Comparison of ENCODE assay signal across 29 cellular contexts in genomic region chr11:85249482-85249881, GRCh38.
"Had no signal": no experiment of that assay in that cellular context is flagged by ENCODE, and none has a peak within 500 bp of the region (broad histone marks: within the 10 kb centered on the region; RNA-seq: fewer than 3 reads in every experiment).

No MANE protein-coding gene starts in this region.

- FAIRE-seq: urothelium cell line had no signal

- H3K4me1 Mint-ChIP-seq: stimulated activated effector memory CD8-positive, alpha-beta T cell treated with anti-CD3 and anti-CD28 coated beads, Interleukin-12 subunit alpha, Interleukin-12 subunit beta, amount 100 ng/mL, for 72 hours; stimulated activated memory B cell treated with anti-CD40 and anti-IgM and Interleukin-4, amounts not matched to agents 10 μg/mL and 1 μg/mL and 100 μg/mL, for 72 hours; stimulated activated naive B cell treated with anti-CD40 and anti-IgM and Interleukin-4, amounts not matched to agents 10 μg/mL and 1 μg/mL and 100 μg/mL, for 72 hours; stimulated activated naive CD8-positive, alpha-beta T cell treated with anti-CD3 and anti-CD28 coated beads, Interleukin-15, amount 100 ng/mL, for 72 hours had no signal

- H3K27ac Mint-ChIP-seq: stimulated activated effector memory CD8-positive, alpha-beta T cell treated with anti-CD3 and anti-CD28 coated beads, Interleukin-12 subunit alpha, Interleukin-12 subunit beta, amount 100 ng/mL, for 72 hours; stimulated activated memory B cell treated with anti-CD40 and anti-IgM and Interleukin-4, amounts not matched to agents 10 μg/mL and 1 μg/mL and 100 μg/mL, for 72 hours; stimulated activated naive B cell treated with anti-CD40 and anti-IgM and Interleukin-4, amounts not matched to agents 10 μg/mL and 1 μg/mL and 100 μg/mL, for 72 hours; stimulated activated naive CD8-positive, alpha-beta T cell treated with anti-CD3 and anti-CD28 coated beads, Interleukin-15, amount 100 ng/mL, for 72 hours; stimulated activated naive CD8-positive, alpha-beta T cell treated with anti-CD3 and anti-CD28 coated beads, Interleukin-15, Interleukin-2, amounts not matched to agents 100 ng/mL and 50 ng/mL, for 24 hours; type B pancreatic cell had no signal

- H3K4me1 ChIP-seq: stomach, suprapubic skin, testis, thyroid gland, tibial artery, tibial nerve, transverse colon, upper lobe of left lung, upper lobe of right lung, uterus, vagina had no signal

- H3K27me3 ChIP-seq: stomach, suprapubic skin, testis, thyroid gland, tibial artery, tibial nerve, transverse colon, upper lobe of left lung, upper lobe of right lung, uterus, vagina had no signal

- H3K4me3 ChIP-seq: stomach, suprapubic skin, testis, thoracic aorta, thyroid gland, tibial artery, tibial nerve, transverse colon, upper lobe of left lung, upper lobe of right lung, uterus, vagina had no signal

- H3K4me3 Mint-ChIP-seq: stimulated activated effector memory CD8-positive, alpha-beta T cell treated with anti-CD3 and anti-CD28 coated beads, Interleukin-12 subunit alpha, Interleukin-12 subunit beta, amount 100 ng/mL, for 72 hours; stimulated activated memory B cell treated with anti-CD40 and anti-IgM and Interleukin-4, amounts not matched to agents 10 μg/mL and 1 μg/mL and 100 μg/mL, for 72 hours; stimulated activated naive B cell treated with anti-CD40 and anti-IgM and Interleukin-4, amounts not matched to agents 10 μg/mL and 1 μg/mL and 100 μg/mL, for 72 hours; stimulated activated naive CD8-positive, alpha-beta T cell treated with anti-CD3 and anti-CD28 coated beads, Interleukin-15, amount 100 ng/mL, for 72 hours; stimulated activated naive CD8-positive, alpha-beta T cell treated with anti-CD3 and anti-CD28 coated beads, Interleukin-15, Interleukin-2, amounts not matched to agents 100 ng/mL and 50 ng/mL, for 24 hours; type B pancreatic cell had no signal

- DNase-seq: stimulated activated CD4-positive, alpha-beta T cell treated with anti-CD3 and anti-CD28 coated beads, Interleukin-2, amount 100 ng/mL, for 48 hours; stimulated activated CD4-positive, alpha-beta T cell treated with anti-CD3 and anti-CD28 coated beads, Interleukin-4, amount 100 ng/mL, for 1 hour; stimulated activated CD4-positive, alpha-beta T cell treated with anti-CD3 and anti-CD28 coated beads, Interleukin-4, amount 100 ng/mL, for 24 hours; stimulated activated CD4-positive, alpha-beta T cell treated with anti-CD3 and anti-CD28 coated beads, Interleukin-4, amount 100 ng/mL, for 4 hours; stimulated activated CD8-positive, alpha-beta memory T cell treated with anti-CD3 and anti-CD28 coated beads, Interleukin-4, amount 100 ng/mL, for 48 hours; stimulated activated naive B cell treated with anti-CD40 and anti-IgM and Interleukin-4, amounts not matched to agents 10 μg/mL and 1 μg/mL and 100 μg/mL, for 72 hours; stimulated activated naive CD4-positive, alpha-beta T cell; stimulated activated naive CD4-positive, alpha-beta T cell treated with Interleukin-2 at 50 U/mL for 16 hours; stimulated activated naive CD8-positive, alpha-beta T cell treated with anti-CD3 and anti-CD28 coated beads, Interleukin-15, amount 100 ng/mL, for 72 hours; stimulated activated naive CD8-positive, alpha-beta T cell treated with anti-CD3 and anti-CD28 coated beads, Interleukin-15, Interleukin-2, amounts not matched to agents 100 U/mL and 50 U/mL, for 24 hours; stomach; substantia nigra; testis; thyroid gland; tibial artery; transverse colon; trophoblast cell; upper lobe of left lung; upper lobe of right lung; uterus had no signal

- H3K36me3 ChIP-seq: stomach, suprapubic skin, thoracic aorta, thyroid gland, tibial artery, transverse colon, upper lobe of left lung, upper lobe of right lung, uterus, vagina had no signal

- ATAC-seq: stimulated activated effector memory CD8-positive, alpha-beta T cell treated with anti-CD3 and anti-CD28 coated beads, Interleukin-12 subunit alpha, Interleukin-12 subunit beta, amount 100 ng/mL, for 72 hours; stimulated activated memory B cell treated with anti-CD40 and anti-IgM and Interleukin-4, amounts not matched to agents 10 μg/mL and 1 μg/mL and 100 μg/mL, for 72 hours; stimulated activated naive B cell treated with anti-CD40 and anti-IgM and Interleukin-4, amounts not matched to agents 10 μg/mL and 1 μg/mL and 100 μg/mL, for 72 hours; stimulated activated naive CD8-positive, alpha-beta T cell treated with anti-CD3 and anti-CD28 coated beads, Interleukin-15, amount 100 ng/mL, for 72 hours; stimulated activated naive CD8-positive, alpha-beta T cell treated with anti-CD3 and anti-CD28 coated beads, Interleukin-15, Interleukin-2, amounts not matched to agents 100 U/mL and 50 U/mL, for 24 hours; upper lobe of right lung had no signal

- H3K27me3 Mint-ChIP-seq: stimulated activated memory B cell treated with anti-CD40 and anti-IgM and Interleukin-4, amounts not matched to agents 10 μg/mL and 1 μg/mL and 100 μg/mL, for 72 hours; stimulated activated naive B cell treated with anti-CD40 and anti-IgM and Interleukin-4, amounts not matched to agents 10 μg/mL and 1 μg/mL and 100 μg/mL, for 72 hours; stimulated activated naive CD8-positive, alpha-beta T cell treated with anti-CD3 and anti-CD28 coated beads, Interleukin-15, amount 100 ng/mL, for 72 hours; stimulated activated naive CD8-positive, alpha-beta T cell treated with anti-CD3 and anti-CD28 coated beads, Interleukin-15, Interleukin-2, amounts not matched to agents 100 ng/mL and 50 ng/mL, for 24 hours; type B pancreatic cell had no signal

- H3K36me3 Mint-ChIP-seq: stimulated activated effector memory CD8-positive, alpha-beta T cell treated with anti-CD3 and anti-CD28 coated beads, Interleukin-12 subunit alpha, Interleukin-12 subunit beta, amount 100 ng/mL, for 72 hours; type B pancreatic cell had no signal

- H3K9me3 ChIP-seq: suprapubic skin, testis, thoracic aorta, thyroid gland, transverse colon, upper lobe of left lung, upper lobe of right lung, uterus, vagina had no signal

- H3K27ac ChIP-seq: stomach, suprapubic skin, testis, thoracic aorta, thyroid gland, tibial artery, tibial nerve, transverse colon, upper lobe of left lung, upper lobe of right lung, uterus, vagina had no signal

- H3K9me3 Mint-ChIP-seq: stimulated activated naive CD8-positive, alpha-beta T cell treated with anti-CD3 and anti-CD28 coated beads, Interleukin-15, amount 100 ng/mL, for 72 hours; type B pancreatic cell had no signal
